ENCODE assay signal across 8 cellular contexts in the genomic region with DNA sequence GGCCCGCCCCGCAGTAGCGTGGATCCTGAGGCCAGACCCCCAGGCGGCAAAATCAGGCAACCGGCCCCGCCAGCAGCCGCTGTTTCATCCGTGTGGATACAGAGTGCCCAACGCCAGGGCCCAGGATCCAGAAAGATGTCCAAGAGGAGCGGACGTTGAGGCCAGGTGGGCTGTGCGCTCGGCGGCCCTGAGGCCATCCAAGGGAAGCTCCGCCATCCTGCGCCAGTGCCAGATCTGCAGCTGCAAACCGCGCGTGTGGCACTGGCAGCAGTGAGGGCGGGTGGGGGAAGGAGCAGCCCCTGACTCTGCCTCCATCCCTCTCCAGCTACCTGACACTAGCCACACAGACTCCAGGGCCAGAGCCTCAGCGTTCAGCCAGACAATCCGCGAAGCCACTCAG.
A peak's percentile ranks its signal among the peaks of the same experiment; 100 is the strongest.
DNase-seq lines count a peak whose midpoint lies in the region; ATAC-seq, FAIRE-seq and TF ChIP-seq lines count a peak whose summit lies in the region.
"Not testable (repeated sequence)": the region's sequence is repeated elsewhere in the genome, so short reads cannot be mapped to it uniquely, and the experiment has no call there.

No MANE protein-coding gene starts in this region.

- TF ChIP-seq EP300 in suprapubic skin (IDR thresholded peaks at IDR 0.05) = not testable (repeated sequence)

- not testable (repeated sequence) for H3K9me2 ChIP-seq in Loucy (replicated peaks; ENCODE audit: low read depth, low read length)

- H4K20me1 ChIP-seq in Loucy (ENCODE audit: insufficient read depth, low read length, poor library complexity, severe bottlenecking) = not testable (repeated sequence)

- not testable (repeated sequence) for TF ChIP-seq CTCF in Loucy (conservative IDR thresholded peaks at IDR 0.05; ENCODE audit: low read length); WTC11 (IDR thresholded peaks at IDR 0.05); coronary artery (IDR thresholded peaks at IDR 0.05); heart left ventricle (IDR thresholded peaks at IDR 0.05); right lobe of liver (IDR thresholded peaks at IDR 0.05); pancreas (IDR thresholded peaks at IDR 0.05); suprapubic skin (IDR thresholded peaks at IDR 0.05)

- not testable (repeated sequence) for TF ChIP-seq POLR2A in heart left ventricle (IDR thresholded peaks at IDR 0.05); right lobe of liver (IDR thresholded peaks at IDR 0.05); suprapubic skin (IDR thresholded peaks at IDR 0.05)

- ATAC-seq in WTC11, heart left ventricle, right lobe of liver, pancreas: not testable (repeated sequence)

- H3K79me2 ChIP-seq in Loucy (ENCODE audit: insufficient read depth, low read length) = not testable (repeated sequence)

- H3K4me2 ChIP-seq in Loucy (ENCODE audit: low read depth, low read length, poor library complexity, severe bottlenecking) = not testable (repeated sequence)

- intact Hi-C loops in heart left ventricle (cut with DNase I); right lobe of liver (cut with DNase I); pancreas (cut with DNase I): not testable (repeated sequence)

- peak overlapping the region; percentile 49 for H3K4me3 Mint-ChIP-seq in WTC11

- H3K27ac Mint-ChIP-seq in WTC11 = not testable (repeated sequence)

- H3K9ac ChIP-seq in Loucy (ENCODE audit: low read depth, low read length, poor library complexity, severe bottlenecking) = not testable (repeated sequence)

- peak overlapping the region; percentile 72 for H3K4me3 ChIP-seq in Loucy (ENCODE audit: low read length, poor library complexity, severe bottlenecking)
- peak overlapping the region; percentile 40 for H3K4me3 ChIP-seq in coronary artery
- peak overlapping the region in 10 of 12 donors; percentile 17 to 59 (median 42) for H3K4me3 ChIP-seq in heart left ventricle
- H3K4me3 ChIP-seq in right lobe of liver = peak overlapping the region; percentile 18 to 58 (median 28)
- peak overlapping the region in 3 of 4 donors; percentile 28 to 51 (median 46) for H3K4me3 ChIP-seq in pancreas
- H3K4me3 ChIP-seq in suprapubic skin = peak overlapping the region; percentile 52

- H3K4me1 Mint-ChIP-seq in WTC11 = not testable (repeated sequence)

- H3F3A ChIP-seq in Loucy (ENCODE audit: low read depth) = not testable (repeated sequence)

- not testable (repeated sequence) for H3K27me3 ChIP-seq in Loucy (ENCODE audit: insufficient read depth, low read length, poor library complexity, severe bottlenecking); heart left ventricle; right lobe of liver; pancreas; suprapubic skin

- peaks cover 64% of the 10 kb centered on the region for H3K27me3 Mint-ChIP-seq in WTC11 (ENCODE audit: low read depth)

- 14 to 33% (median 15%) methylated on average over 6 to 23 of the region's 23 CpGs; no CpG with 5 or more reads in 1 of the 4 donors for WGBS in heart left ventricle, 4 donors
- WGBS in right lobe of liver (ENCODE audit: insufficient coverage, low coverage, low lambda C conversion rate, missing lambda C conversion rate) = 20% methylated on average over 2 of the region's 23 CpGs
- 9 to 24% methylated on average over 10 to 22 of the region's 23 CpGs for WGBS in pancreas, 2 donors
- WGBS in suprapubic skin = no CpG with 5 or more reads among the region's 23 CpGs

- H3K9me3 Mint-ChIP-seq in WTC11 = not testable (repeated sequence)

- DNase-seq in DMS 273 (lab: John Stamatoyannopoulos, UW; ENCODE audit: unreplicated experiment) (peak; percentile 4), right lobe of liver (peak in 1 of 3 donors; percentile 17), pancreas (peak in 3 of 6 donors; percentile 23 to 57 (median 37))
- not testable (repeated sequence) for DNase-seq in WTC11 (ENCODE audit: low spot score); coronary artery (ENCODE audit: low spot score); heart left ventricle; suprapubic skin (ENCODE audit: low spot score in 2 of 2)

- H2AFZ ChIP-seq in Loucy (ENCODE audit: low read length) = not testable (repeated sequence)

- FAIRE-seq in pancreas (lab: Jason Lieb, UNC) = not testable (repeated sequence)

- CTCF ChIA-PET in WTC11 (lab: Charles Lee) = interaction anchor here (0.8 to 2.0 kb wide), 3 partner anchors 79 to 108 kb away, joined by 3 to 12 read pairs (median 4); no protein-coding TSS in a partner anchor

- POLR2A ChIA-PET in WTC11 (lab: Charles Lee) = not testable (repeated sequence)

- H3K27ac ChIP-seq in coronary artery, heart left ventricle, right lobe of liver, suprapubic skin: not testable (repeated sequence)
- peak overlapping the region in 2 of 4 donors; percentile 28 to 57 for H3K27ac ChIP-seq in pancreas

- H3K36me3 Mint-ChIP-seq in WTC11 = not testable (repeated sequence)

- not testable (repeated sequence) for H3K36me3 ChIP-seq in Loucy (ENCODE audit: insufficient read depth, low read length); heart left ventricle; right lobe of liver; pancreas; suprapubic skin

- H3K9me3 ChIP-seq in Loucy (ENCODE audit: insufficient read depth, low read depth, low read length); heart left ventricle; right lobe of liver; pancreas; suprapubic skin: not testable (repeated sequence)

- H3K4me1 ChIP-seq in Loucy (ENCODE audit: insufficient read depth, low read length, poor library complexity, severe bottlenecking); heart left ventricle; right lobe of liver; pancreas; suprapubic skin: not testable (repeated sequence)
